Comparison of ENCODE assay signal across 1 cellular context in genomic region chr1:8395433-8395866, GRCh38.
A peak's percentile ranks its signal among the peaks of the same experiment; 100 is the strongest.
TF ChIP-seq lines count a peak whose summit lies in the region.

No MANE protein-coding gene starts in this region.

TF ChIP-seq in GM12878, 131 proteins besides CTCF, POLR2A, EP300 and RAD21 (continued from another document):
- no peak for TF ChIP-seq USF2 (IDR thresholded peaks at IDR 0.05; ENCODE audit: borderline replicate concordance, low read depth, low read length)
- no peak for TF ChIP-seq POU2F2 (IDR thresholded peaks at IDR 0.05; ENCODE audit: borderline replicate concordance, low read depth, low read length)
- TF ChIP-seq NR2C2 (IDR thresholded peaks at IDR 0.05; ENCODE audit: borderline replicate concordance, control insufficient read depth, insufficient read length, low read depth), result no peak
- no peak for TF ChIP-seq FOXK2 (IDR thresholded peaks at IDR 0.05)
- TF ChIP-seq SPI1 (IDR thresholded peaks at IDR 0.05; ENCODE audit: borderline replicate concordance, insufficient read depth, low read depth, low read length), result no peak
- TF ChIP-seq NBN (IDR thresholded peaks at IDR 0.05), result 0 out of 2 replicates have a peak, but pooled peaks have one; percentile 41
- TF ChIP-seq JUNB (IDR thresholded peaks at IDR 0.05), result no peak
- TF ChIP-seq MEF2B (IDR thresholded peaks at IDR 0.05; ENCODE audit: partially characterized antibody, poor library complexity, severe bottlenecking), result peak; percentile 56
- no peak for TF ChIP-seq USF1 (IDR thresholded peaks at IDR 0.05; ENCODE audit: borderline replicate concordance, extremely low read length, insufficient read depth, low read depth, low read length)
- no peak for TF ChIP-seq SMARCA5 (IDR thresholded peaks at IDR 0.05)
- peak; percentile 59 to 66; a peak in 3 of 4 replicates for TF ChIP-seq IKZF2 (IDR thresholded peaks at IDR 0.05)
- TF ChIP-seq MLLT1 (IDR thresholded peaks at IDR 0.05), result 0 out of 2 replicates have a peak, but pooled peaks have one; percentile 48
- TF ChIP-seq BCLAF1 (IDR thresholded peaks at IDR 0.05), result no peak
- TF ChIP-seq ATF2 (IDR thresholded peaks at IDR 0.05; ENCODE audit: low read length), result 0 out of 2 replicates have a peak, but pooled peaks have one; percentile 9
- TF ChIP-seq ZNF622 (IDR thresholded peaks at IDR 0.05), result no peak
- TF ChIP-seq BRCA1 (IDR thresholded peaks at IDR 0.05; ENCODE audit: low read depth, low read length), result no peak
- 0 out of 3 replicates have a peak, but pooled peaks of 1 of the 2 experiments have one; percentile 4 for TF ChIP-seq EGR1 (IDR thresholded peaks at IDR 0.05; ENCODE audit: borderline replicate concordance in 1 of 2, low read depth in 2 of 2, low read length in 2 of 2)
- no peak for TF ChIP-seq CEBPB (IDR thresholded peaks at IDR 0.05; ENCODE audit: borderline replicate concordance in 1 of 2, low read depth in 2 of 2, low read length in 2 of 2)
- no peak for TF ChIP-seq MEF2A (IDR thresholded peaks at IDR 0.05; ENCODE audit: insufficient read depth, low read depth, low read length)
- no peak for TF ChIP-seq ZSCAN29 (IDR thresholded peaks at IDR 0.05)
- no peak for TF ChIP-seq CREB1 (IDR thresholded peaks at IDR 0.05; ENCODE audit: low read depth)
- TF ChIP-seq RUNX3 (IDR thresholded peaks at IDR 0.05; ENCODE audit: low read length), result peak; percentile 92
- no peak for TF ChIP-seq POLR2AphosphoS5 (IDR thresholded peaks at IDR 0.05; ENCODE audit: low read length)
